Comparison of ENCODE assay signal across 9 cellular contexts in the genomic region with DNA sequence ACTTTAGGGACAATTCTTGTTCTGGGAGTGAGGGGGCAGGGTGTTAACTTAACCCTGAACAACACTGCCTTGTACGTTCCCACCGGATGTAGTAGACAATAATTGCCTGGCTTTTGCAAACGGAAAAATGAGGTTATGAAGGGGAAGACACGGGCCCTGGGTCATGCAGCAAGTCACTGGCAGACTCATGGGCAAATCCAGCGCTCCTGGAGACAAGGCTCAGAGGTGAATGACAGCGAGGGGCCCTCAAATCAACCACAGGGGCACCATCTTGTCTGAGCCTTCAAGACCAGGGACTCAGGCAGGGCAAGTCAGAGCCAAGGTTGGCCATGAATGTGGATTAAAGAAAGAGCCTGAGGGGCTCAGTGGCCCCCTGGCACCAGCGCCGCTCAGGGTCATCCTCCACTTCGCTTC. TPM values are rescaled to one million over a fixed set of nuclear protein-coding genes. Genes with fewer than 3 reads are reported as not detected.
DNase-seq lines count a peak whose midpoint lies in the region; ATAC-seq, FAIRE-seq and TF ChIP-seq lines count a peak whose summit lies in the region.
"Had no signal": no experiment of that assay in that cellular context is flagged by ENCODE, and none has a peak within 500 bp of the region (broad histone marks: within the 10 kb centered on the region; RNA-seq: fewer than 3 reads in every experiment).

No MANE protein-coding gene starts in this region.

- POLR2A ChIA-PET in SK-N-SH (lab: Yijun Ruan, JAX) = no interaction called here

- H3K27me3 Mint-ChIP-seq in stimulated activated naive CD8-positive, alpha-beta T cell treated with anti-CD3 and anti-CD28 coated beads, Interleukin-15, Interleukin-2, amounts not matched to agents 100 ng/mL and 50 ng/mL, for 24 hours = no peaks in the 10 kb centered on the region

- no peak for FAIRE-seq in GM19239 (lab: Jason Lieb, UNC)
- FAIRE-seq: A549 had no signal

- H3K4me3 ChIP-seq in SK-N-SH (ENCODE audit: low read depth in 2 of 2, low read length in 1 of 2) (peak overlapping the region in 1 of 2 experiments; percentile 99; a peak in 2 of 4 replicates), right atrium auricular region (no peak overlapping the region)
- H3K4me3 ChIP-seq: A549 had no signal

- no peak for TF ChIP-seq RAD21 in SK-N-SH (IDR thresholded peaks at IDR 0.05; ENCODE audit: low read length)

- H3K9me3 ChIP-seq in SK-N-SH (no peaks in the 10 kb centered on the region), right atrium auricular region (no peaks in the 10 kb centered on the region)
- H3K9me3 ChIP-seq: A549 had no signal

- H3K4me2 ChIP-seq in SK-N-SH = peak overlapping the region; percentile 97
- H3K4me2 ChIP-seq: A549 had no signal

- TF ChIP-seq EP300 in SK-N-SH (IDR thresholded peaks at IDR 0.05; ENCODE audit: borderline replicate concordance in 1 of 2, low read depth in 1 of 2, low read length in 1 of 2) = no peak

- H3K27ac Mint-ChIP-seq in stimulated activated naive CD8-positive, alpha-beta T cell treated with anti-CD3 and anti-CD28 coated beads, Interleukin-15, Interleukin-2, amounts not matched to agents 100 ng/mL and 50 ng/mL, for 24 hours = peak overlapping the region; percentile 94

- H3K9ac ChIP-seq in SK-N-SH = peak overlapping the region; percentile 92; the same call in 1 of the 2 replicates

- no peaks in the 10 kb centered on the region for H3K9me2 ChIP-seq in SK-N-SH

- ATAC-seq in SK-N-SH treated with all-trans-retinoic acid at 6 μM for 48 hours (no peak), HG02678 (IDR thresholded peaks at IDR 0.05; ENCODE audit: unreplicated experiment) (no peak), GM21529 (IDR thresholded peaks at IDR 0.05; ENCODE audit: unreplicated experiment) (no peak)
- ATAC-seq: A549 had no signal

- H3K4me3 Mint-ChIP-seq in stimulated activated naive CD8-positive, alpha-beta T cell treated with anti-CD3 and anti-CD28 coated beads, Interleukin-15, Interleukin-2, amounts not matched to agents 100 ng/mL and 50 ng/mL, for 24 hours = peak overlapping the region; percentile 100

- H3K4me1 Mint-ChIP-seq in stimulated activated naive CD8-positive, alpha-beta T cell treated with anti-CD3 and anti-CD28 coated beads, Interleukin-15, Interleukin-2, amounts not matched to agents 100 ng/mL and 50 ng/mL, for 24 hours (ENCODE audit: low read depth) = peaks cover 77% of the 10 kb centered on the region

- H3F3A ChIP-seq in SK-N-SH (replicated peaks; ENCODE audit: insufficient read depth) = peaks cover 26% of the 10 kb centered on the region

- H4K20me1 ChIP-seq in SK-N-SH (ENCODE audit: insufficient read depth) = peaks cover 24% of the 10 kb centered on the region

- peaks cover 38 to 44% of the 10 kb centered on the region in 2 experiments for H3K4me1 ChIP-seq in SK-N-SH (ENCODE audit: control insufficient read depth in 1 of 2, insufficient read depth in 2 of 2, low read depth in 1 of 2, low read length in 1 of 2)
- H3K4me1 ChIP-seq in right atrium auricular region = peaks cover 0 to 59% of the 10 kb centered on the region in 2 donors

- DNase-seq in SK-N-SH (no peak), right atrium auricular region (ENCODE audit: low spot score) (no peak), GM19239 (ENCODE audit: insufficient read length, low spot score) (no peak)
- DNase-seq in activated CD4-positive, alpha-beta T cell treated with anti-CD3 and anti-CD28 coated beads, Interleukin-2, amount 50 U/mL, for 48 hours = peak; percentile 52 to 65

- CTCF ChIA-PET in SK-N-SH (lab: Yijun Ruan, JAX) = interaction anchor here (1.7 kb wide), 1 partner anchor 17 kb away, joined by 7 read pairs; no protein-coding TSS in a partner anchor

- H3K36me3 ChIP-seq in SK-N-SH (replicated peaks in 1 of 2; ENCODE audit: control insufficient read depth in 1 of 2, insufficient read depth in 2 of 2, low read length in 1 of 2) (peaks cover 0 to 2% of the 10 kb centered on the region in 2 experiments), right atrium auricular region (no peaks in the 10 kb centered on the region)

- H3K27ac ChIP-seq in SK-N-SH (ENCODE audit: low read depth in 2 of 2, low read length in 1 of 2) (peak overlapping the region; percentile 95 to 97), right atrium auricular region (peak overlapping the region; percentile 81 to 88)

- no peak overlapping the region for H2AFZ ChIP-seq in SK-N-SH (ENCODE audit: low read depth)

- no peaks in the 10 kb centered on the region for H3K27me3 ChIP-seq in SK-N-SH (ENCODE audit: insufficient read depth)
- no peaks in the 10 kb centered on the region for H3K27me3 ChIP-seq in right atrium auricular region

- H3K36me3 Mint-ChIP-seq in stimulated activated naive CD8-positive, alpha-beta T cell treated with anti-CD3 and anti-CD28 coated beads, Interleukin-15, Interleukin-2, amounts not matched to agents 100 ng/mL and 50 ng/mL, for 24 hours (ENCODE audit: low read depth) = peaks cover 17% of the 10 kb centered on the region

- TF ChIP-seq CTCF in SK-N-SH (IDR thresholded peaks at IDR 0.05) (no peak), right atrium auricular region (IDR thresholded peaks at IDR 0.05) (no peak)

- WGBS in SK-N-SH (ENCODE audit: low lambda C conversion rate) = 73% methylated on average over 7 of the region's 9 CpGs

- no peaks in the 10 kb centered on the region for H3K9me3 Mint-ChIP-seq in stimulated activated naive CD8-positive, alpha-beta T cell treated with anti-CD3 and anti-CD28 coated beads, Interleukin-15, Interleukin-2, amounts not matched to agents 100 ng/mL and 50 ng/mL, for 24 hours

- peaks cover 73% of the 10 kb centered on the region for H3K79me2 ChIP-seq in SK-N-SH (ENCODE audit: insufficient read depth)

TF ChIP-seq in SK-N-SH, 30 proteins besides CTCF, POLR2A, EP300 and RAD21:
- TF ChIP-seq TCF12 (IDR thresholded peaks at IDR 0.05) (no peak), MEF2A (IDR thresholded peaks at IDR 0.05; ENCODE audit: borderline replicate concordance, low read depth) (no peak), RCOR1 (IDR thresholded peaks at IDR 0.05; ENCODE audit: low read length) (no peak), EZH2phosphoT487 (IDR thresholded peaks at IDR 0.05; ENCODE audit: borderline replicate concordance, low read depth) (no peak), FOXM1 (IDR thresholded peaks at IDR 0.05; ENCODE audit: low read depth) (no peak), IRF3 (IDR thresholded peaks at IDR 0.05; ENCODE audit: low read depth, low read length) (no peak)

TF ChIP-seq in SK-N-SH treated with all-trans-retinoic acid at 6 μM for 48 hours, 23 proteins besides CTCF, POLR2A, EP300 and RAD21:
- TF ChIP-seq ZC3H10 (CRISPR knock-in tag; IDR thresholded peaks at IDR 0.05) (no peak), CSDC2 (CRISPR knock-in tag; IDR thresholded peaks at IDR 0.05) (no peak), POU6F1 (CRISPR knock-in tag; IDR thresholded peaks at IDR 0.05; ENCODE audit: borderline replicate concordance, low read depth) (no peak)

RNA-seq across cellular contexts. Expression of gene RASA3, which starts 2.8 kb away (rescaled TPM):
- 23.9 and 25.1 TPM in 2 replicates for polyA plus RNA-seq in SK-N-SH (2012; rRNA removed)
- 17.3 and 20.8 TPM in 2 replicates for polyA plus RNA-seq in SK-N-SH (2012; cell fraction: cytosol; rRNA removed)
- polyA plus RNA-seq in SK-N-SH (2012; cell fraction: nucleus; rRNA removed) = 26.8 and 31.9 TPM in 2 replicates
- total RNA-seq in right atrium auricular region = 10 to 100 TPM; 10.2 to 13.2 TPM

RNA-seq across cellular contexts. Expression of gene CFAP97D2, which starts 49.4 kb away (rescaled TPM):
- polyA plus RNA-seq in SK-N-SH (2012; rRNA removed) = not detected in 2 replicates
- not detected in 2 replicates for polyA plus RNA-seq in SK-N-SH (2012; cell fraction: cytosol; rRNA removed)
- polyA plus RNA-seq in SK-N-SH (2012; cell fraction: nucleus; rRNA removed) = not detected in 2 replicates
- total RNA-seq in right atrium auricular region = not detected
- polyA plus RNA-seq: A549 had no signal

Comparison
In these comparisons a context has a peak if more than half of its experiments do, and no peak if none do; other contexts are left out.
1. DNase-seq: peak in activated CD4-positive, alpha-beta T cell treated with anti-CD3 and anti-CD28 coated beads, Interleukin-2, amount 50 U/mL, for 48 hours (2 of 2); none in SK-N-SH (single experiment), right atrium auricular region (single experiment) and GM19239 (single experiment).